Comparison of ENCODE assay signal across 9 cellular contexts in genomic region chr5:157761690-157762611, GRCh38. TPM values are rescaled to one million over a fixed set of nuclear protein-coding genes. Genes with fewer than 3 reads are reported as not detected.
A peak's percentile ranks its signal among the peaks of the same experiment; 100 is the strongest.
DNase-seq lines count a peak whose midpoint lies in the region; ATAC-seq and TF ChIP-seq lines count a peak whose summit lies in the region.
"Had no signal": no experiment of that assay in that cellular context is flagged by ENCODE, and none has a peak within 500 bp of the region (broad histone marks: within the 10 kb centered on the region; RNA-seq: fewer than 3 reads in every experiment).

No MANE protein-coding gene starts in this region.

- H3K36me3 ChIP-seq in Karpas-422 (ENCODE audit: insufficient read depth, low read length) (peaks cover 5% of the 10 kb centered on the region; the same call in 1 of the 2 replicates), Panc1 (ENCODE audit: control insufficient read depth, insufficient read depth, low read length) (no peaks in the 10 kb centered on the region), colonic mucosa (no peaks in the 10 kb centered on the region), liver (ENCODE audit: control insufficient read depth in 4 of 4, insufficient read depth in 3 of 4, low read depth in 1 of 4, low read length in 3 of 4) (no peaks in the 10 kb centered on the region)

- no peak overlapping the region for H3K4me3 ChIP-seq in Karpas-422 (ENCODE audit: low read length)
- H3K4me3 ChIP-seq in Panc1 (ENCODE audit: low read depth in 2 of 2, low read length in 2 of 2), result no peak overlapping the region
- H3K4me3 ChIP-seq in colonic mucosa, result no peak overlapping the region
- H3K4me3 ChIP-seq in liver (ENCODE audit: low read depth in 1 of 3, low read length in 3 of 3), result no peak overlapping the region

- WGBS in liver, result 34% methylated on average over 10 of the region's 10 CpGs

- peaks cover 4% of the 10 kb centered on the region for H3K27me3 Mint-ChIP-seq in activated CD4-positive, alpha-beta T cell treated with anti-CD3 and anti-CD28 coated beads, Interleukin-2, amount 10 ng/mL, durations not matched to agents 24 days and 14 days
- peaks cover 17% of the 10 kb centered on the region for H3K27me3 Mint-ChIP-seq in type B pancreatic cell
- H3K27me3 Mint-ChIP-seq: dendritic cell treated with granulocyte-macrophage colony-stimulating factor and Interleukin-4, amounts not matched to agents 40 ng/mL and 50 ng/mL, for 4 days had no signal

- CTCF ChIA-PET in Panc1 (lab: Charles Lee), result interaction anchor here (0.9 kb wide), 1 partner anchor 51 kb away, joined by 3 read pairs; no protein-coding TSS in a partner anchor

- H3K27ac Mint-ChIP-seq in activated CD4-positive, alpha-beta T cell treated with anti-CD3 and anti-CD28 coated beads, Interleukin-2, amount 10 ng/mL, durations not matched to agents 24 days and 14 days, result no peak overlapping the region
- H3K27ac Mint-ChIP-seq in type B pancreatic cell, result no peak overlapping the region
- H3K27ac Mint-ChIP-seq: dendritic cell treated with granulocyte-macrophage colony-stimulating factor and Interleukin-4, amounts not matched to agents 40 ng/mL and 50 ng/mL, for 4 days had no signal

- no peak overlapping the region for H2AFZ ChIP-seq in Karpas-422 (ENCODE audit: low read length)

- H3K4me3 Mint-ChIP-seq in activated CD4-positive, alpha-beta T cell treated with anti-CD3 and anti-CD28 coated beads, Interleukin-2, amount 10 ng/mL, durations not matched to agents 24 days and 14 days, result no peak overlapping the region
- no peak overlapping the region for H3K4me3 Mint-ChIP-seq in type B pancreatic cell
- H3K4me3 Mint-ChIP-seq: dendritic cell treated with granulocyte-macrophage colony-stimulating factor and Interleukin-4, amounts not matched to agents 40 ng/mL and 50 ng/mL, for 4 days had no signal

- no peak overlapping the region for H3K9ac ChIP-seq in Karpas-422 (ENCODE audit: low read length)
- no peak overlapping the region for H3K9ac ChIP-seq in colonic mucosa (ENCODE audit: low read depth in 2 of 2, low read length in 2 of 2)
- H3K9ac ChIP-seq in liver (ENCODE audit: low read depth in 1 of 2, low read length in 2 of 2), result no peak overlapping the region

- POLR2A ChIA-PET in Panc1 (lab: Charles Lee), result no interaction called here

- ATAC-seq in GM21526 (IDR thresholded peaks at IDR 0.05; ENCODE audit: low FRiP score, unreplicated experiment), result peak; percentile 64
- peak; percentile 97 for ATAC-seq in Panc1

- intact Hi-C loops in activated CD4-positive, alpha-beta T cell treated with anti-CD3 and anti-CD28 coated beads, Interleukin-2, amount 10 ng/mL, durations not matched to agents 24 days and 14 days (cut with micrococcal nuclease), result loop anchor here (1.0 kb wide), 2 partner anchors 186 to 233 kb away; no protein-coding TSS in a partner anchor
- intact Hi-C loops in Panc1 (cut with micrococcal nuclease; ENCODE audit: unreplicated experiment), result loop anchor here (10.0 kb wide), 1 partner anchor 233 kb away; no protein-coding TSS in a partner anchor
- intact Hi-C loops in colonic mucosa (cut with DNase I), result loop anchor here (2.0 kb wide), 1 partner anchor 233 kb away; no protein-coding TSS in a partner anchor

- BruUV-seq in Panc1 (replicated peaks; lab: Mats Ljungman, UMichigan), result no TSS peak

- no peaks in the 10 kb centered on the region for H3K79me2 ChIP-seq in Karpas-422 (ENCODE audit: low read length)

- peaks cover 3% of the 10 kb centered on the region for H3K36me3 Mint-ChIP-seq in activated CD4-positive, alpha-beta T cell treated with anti-CD3 and anti-CD28 coated beads, Interleukin-2, amount 10 ng/mL, durations not matched to agents 24 days and 14 days (ENCODE audit: low read depth)
- peaks cover 5% of the 10 kb centered on the region for H3K36me3 Mint-ChIP-seq in type B pancreatic cell

- DNase-seq in activated CD4-positive, alpha-beta T cell treated with anti-CD3 and anti-CD28 coated beads, Interleukin-2, amount 10 ng/mL, durations not matched to agents 24 days and 14 days, result peak; percentile 76
- no peak for DNase-seq in activated CD4-positive, alpha-beta T cell treated with anti-CD3 and anti-CD28 coated beads, Interleukin-2, amount 50 U/mL, for 48 hours
- DNase-seq in Karpas-422 (peak; percentile 81), Panc1 (ENCODE audit: low read depth, low spot score) (peak; percentile 35), colonic mucosa (peak; percentile 39), type B pancreatic cell (ENCODE audit: extremely low spot score, unreplicated experiment) (no peak)

- H3K4me2 ChIP-seq in Karpas-422 (ENCODE audit: low read depth, low read length, poor library complexity, severe bottlenecking), result no peak overlapping the region

- TF ChIP-seq CTCF in Panc1 (IDR thresholded peaks at IDR 0.05) (peak; percentile 87), colonic mucosa (IDR thresholded peaks at IDR 0.05) (peak; percentile 73), liver (IDR thresholded peaks at IDR 0.05; ENCODE audit: low read depth, low read length, missing input control) (peak; percentile 75), type B pancreatic cell (conservative IDR thresholded peaks at IDR 0.05) (peak; percentile 91)

- H3K9me2 ChIP-seq in Karpas-422 (replicated peaks; ENCODE audit: insufficient read depth, low read length), result no peaks in the 10 kb centered on the region

- in situ Hi-C loops in Panc1 (cut with HindIII; ENCODE audit: low pct_unique_long_range_greater_than_20kb, low sequenced_read_pairs), result no loop called here

- H3K4me1 ChIP-seq in Karpas-422 (ENCODE audit: low read length) (peaks cover 7% of the 10 kb centered on the region; the same call in 1 of the 2 replicates), Panc1 (ENCODE audit: control insufficient read depth, insufficient read depth, low read length) (no peaks in the 10 kb centered on the region; the same call in 1 of the 2 replicates), colonic mucosa (no peaks in the 10 kb centered on the region), liver (ENCODE audit: control insufficient read depth in 4 of 4, insufficient read depth in 4 of 4, low read length in 3 of 4) (peaks cover 0 to 7% (median 2%) of the 10 kb centered on the region in 4 donors)

- H3K27ac ChIP-seq in Karpas-422 (ENCODE audit: low read length), result no peak overlapping the region
- H3K27ac ChIP-seq in Panc1 (ENCODE audit: low read length), result no peak overlapping the region
- no peak overlapping the region for H3K27ac ChIP-seq in colonic mucosa
- no peak overlapping the region for H3K27ac ChIP-seq in liver (ENCODE audit: low read depth in 1 of 2, low read length in 2 of 2)

- no peaks in the 10 kb centered on the region for H3K9me3 ChIP-seq in Karpas-422 (ENCODE audit: low read length)
- no peaks in the 10 kb centered on the region for H3K9me3 ChIP-seq in Panc1 (ENCODE audit: control insufficient read depth, insufficient read depth, low read depth, low read length)
- no peaks in the 10 kb centered on the region for H3K9me3 ChIP-seq in colonic mucosa
- H3K9me3 ChIP-seq in liver (ENCODE audit: control insufficient read depth in 4 of 4, low read length in 3 of 4), result no peaks in the 10 kb centered on the region

- no peaks in the 10 kb centered on the region for H3K9me3 Mint-ChIP-seq in activated CD4-positive, alpha-beta T cell treated with anti-CD3 and anti-CD28 coated beads, Interleukin-2, amount 10 ng/mL, durations not matched to agents 24 days and 14 days
- H3K9me3 Mint-ChIP-seq in type B pancreatic cell, result no peaks in the 10 kb centered on the region
- H3K9me3 Mint-ChIP-seq: dendritic cell treated with granulocyte-macrophage colony-stimulating factor and Interleukin-4, amounts not matched to agents 40 ng/mL and 50 ng/mL, for 4 days had no signal

- no peaks in the 10 kb centered on the region for H4K20me1 ChIP-seq in Karpas-422 (ENCODE audit: insufficient read depth, low read depth, low read length)

- no peaks in the 10 kb centered on the region for H3K27me3 ChIP-seq in Karpas-422 (ENCODE audit: low read length)
- H3K27me3 ChIP-seq in Panc1 (ENCODE audit: control insufficient read depth, insufficient read depth, low read length), result no peaks in the 10 kb centered on the region
- no peaks in the 10 kb centered on the region for H3K27me3 ChIP-seq in colonic mucosa
- H3K27me3 ChIP-seq in liver (ENCODE audit: control insufficient read depth in 4 of 4, insufficient read depth in 4 of 4, low read length in 3 of 4), result no peaks in the 10 kb centered on the region

- peak; percentile 85 to 90 for TF ChIP-seq RAD21 in liver (IDR thresholded peaks at IDR 0.05)

- peaks cover 3% of the 10 kb centered on the region for H3K4me1 Mint-ChIP-seq in activated CD4-positive, alpha-beta T cell treated with anti-CD3 and anti-CD28 coated beads, Interleukin-2, amount 10 ng/mL, durations not matched to agents 24 days and 14 days
- peaks cover 14% of the 10 kb centered on the region for H3K4me1 Mint-ChIP-seq in type B pancreatic cell (ENCODE audit: unreplicated experiment)

TF ChIP-seq in liver, 16 proteins besides CTCF, POLR2A, EP300 and RAD21 (continues in another document):
- TF ChIP-seq HNF4A (conservative IDR thresholded peaks at IDR 0.05) (no peak), EGR1 (IDR thresholded peaks at IDR 0.05; ENCODE audit: low read depth in 2 of 2) (no peak)

RNA-seq across cellular contexts. Expression of gene LSM11, which starts 18.4 kb away (rescaled TPM):
- total RNA-seq in activated CD4-positive, alpha-beta T cell treated with anti-CD3 and anti-CD28 coated beads, Interleukin-2, amount 10 ng/mL, durations not matched to agents 24 days and 14 days, result 8.6 and 9.2 TPM in 2 replicates
- 5.7 and 6.5 TPM in 2 replicates for total RNA-seq in Karpas-422 (2014; rRNA removed; shearing (Covaris generic); ENCODE audit: low replicate concordance)
- total RNA-seq in Panc1 (2021; ENCODE audit: unreplicated experiment) (1.6 TPM), colonic mucosa (1 to 10 TPM; 5.1 to 6.6 TPM), liver (1 to 10 TPM; 1.8 to 4.0 TPM), type B pancreatic cell (ENCODE audit: low replicate concordance) (3.6 and 7.1 TPM in 2 replicates)
- polyA plus RNA-seq in Panc1 (2012; ENCODE audit: insufficient read length), result 0.63 TPM
- polyA plus RNA-seq in liver, result under 1 TPM; 0.42 to 0.51 TPM

RNA-seq across cellular contexts. Expression of gene THG1L, which starts 30.7 kb away (rescaled TPM):
- total RNA-seq in activated CD4-positive, alpha-beta T cell treated with anti-CD3 and anti-CD28 coated beads, Interleukin-2, amount 10 ng/mL, durations not matched to agents 24 days and 14 days, result 25.0 and 26.7 TPM in 2 replicates
- 18.6 and 25.1 TPM in 2 replicates for total RNA-seq in Karpas-422 (2014; rRNA removed; shearing (Covaris generic); ENCODE audit: low replicate concordance)
- total RNA-seq in Panc1 (2021; ENCODE audit: unreplicated experiment) (15.4 TPM), colonic mucosa (10 to 100 TPM; 15.9 to 23.2 TPM), liver (10 to 100 TPM in 1 of 2 donors, 1 to 10 TPM in 1; 6.4 to 12.6 TPM), type B pancreatic cell (ENCODE audit: low replicate concordance) (9.9 and 13.6 TPM in 2 replicates)
- 21.5 TPM for polyA plus RNA-seq in Panc1 (2012; ENCODE audit: insufficient read length)
- polyA plus RNA-seq in liver, result 1 to 10 TPM; 3.9 to 4.2 TPM

Comparison
In these comparisons a context has a peak if more than half of its experiments do, and no peak if none do; other contexts are left out.
1. DNase-seq: peak in activated CD4-positive, alpha-beta T cell treated with anti-CD3 and anti-CD28 coated beads, Interleukin-2, amount 10 ng/mL, durations not matched to agents 24 days and 14 days (single experiment), Karpas-422 (single experiment), Panc1 (single experiment) and colonic mucosa (single experiment); none in activated CD4-positive, alpha-beta T cell treated with anti-CD3 and anti-CD28 coated beads, Interleukin-2, amount 50 U/mL, for 48 hours (0 of 2) and type B pancreatic cell (single experiment).
2. Peak in every context shown above with its lines, with median percentiles within 50 percentile points of each other: CTCF ChIP-seq.